Comparison of ENCODE assay signal across 12 cellular contexts in the genomic region with DNA sequence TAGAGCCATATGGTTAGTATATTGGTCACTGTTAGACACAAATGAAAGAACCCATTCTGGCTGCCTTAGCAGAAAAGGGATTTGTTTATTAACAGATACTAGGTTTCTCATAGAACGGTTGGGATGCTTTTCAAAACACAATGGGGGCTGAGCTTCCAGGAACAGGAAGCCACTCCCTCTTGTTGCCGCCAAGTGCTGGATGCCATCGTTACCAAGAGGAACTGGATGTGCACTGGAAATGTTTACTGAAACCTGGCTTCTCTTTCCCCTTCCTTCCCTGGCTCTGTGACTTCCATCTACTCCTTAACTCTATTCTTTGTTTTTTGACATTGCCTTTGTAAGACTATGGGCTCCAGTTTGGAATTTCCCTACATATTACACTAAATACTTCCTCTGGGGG. TPM values are rescaled to one million over a fixed set of nuclear protein-coding genes. Genes with fewer than 3 reads are reported as not detected.
DNase-seq lines count a peak whose midpoint lies in the region; ATAC-seq, FAIRE-seq and TF ChIP-seq lines count a peak whose summit lies in the region.
"Had no signal": no experiment of that assay in that cellular context is flagged by ENCODE, and none has a peak within 500 bp of the region (broad histone marks: within the 10 kb centered on the region; RNA-seq: fewer than 3 reads in every experiment).

No MANE protein-coding gene starts in this region.

- H3K36me3 ChIP-seq in BLaER1 treated with 17β-estradiol and CSF1 and Interleukin-3, amounts not matched to agents 10 nM and 100 nM: no peaks in the 10 kb centered on the region
- H3K36me3 ChIP-seq in gastroesophageal sphincter (no peaks in the 10 kb centered on the region), osteoblast (ENCODE audit: insufficient read depth, low read length) (no peaks in the 10 kb centered on the region)

- no peak for TF ChIP-seq POLR2A in gastroesophageal sphincter (IDR thresholded peaks at IDR 0.05)

- H2AFZ ChIP-seq in osteoblast (ENCODE audit: low read length): peak overlapping the region; percentile 38

- TF ChIP-seq CTCF in gastroesophageal sphincter (IDR thresholded peaks at IDR 0.05) (no peak), osteoblast (IDR thresholded peaks at IDR 0.05; ENCODE audit: extremely low read depth, low read depth, low read length) (no peak)

- 47 to 53% methylated on average over 2 to 3 of the region's 3 CpGs for WGBS in gastroesophageal sphincter (ENCODE audit: low coverage in 1 of 2), 2 donors

- H3K79me2 ChIP-seq in osteoblast (ENCODE audit: insufficient read depth, low read length): no peaks in the 10 kb centered on the region

- TF ChIP-seq EP300 in gastroesophageal sphincter (IDR thresholded peaks at IDR 0.05): no peak

- H3K9me3 ChIP-seq in BLaER1 treated with 17β-estradiol and CSF1 and Interleukin-3, amounts not matched to agents 10 nM and 100 nM (replicated peaks in 1 of 11): peaks cover 17 to 26% (median 21%) of the 10 kb centered on the region in 11 experiments
- H3K9me3 ChIP-seq in gastroesophageal sphincter (peaks cover 0 to 11% (median 0%) of the 10 kb centered on the region in 3 donors), osteoblast (ENCODE audit: low read depth, low read length) (peaks cover 7% of the 10 kb centered on the region)

- FAIRE-seq in RCC 7860 (lab: Jason Lieb, UNC): no peak
- FAIRE-seq: HTR-8/SVneo had no signal

- peak overlapping the region in 9 of 11 experiments; percentile 11 to 57 (median 23); a peak in 13 of 22 replicates for H3K4me2 ChIP-seq in BLaER1 treated with 17β-estradiol and CSF1 and Interleukin-3, amounts not matched to agents 10 nM and 100 nM
- no peak overlapping the region for H3K4me2 ChIP-seq in osteoblast (ENCODE audit: insufficient read depth, low read length)

- peaks cover 0 to 14% (median 7%) of the 10 kb centered on the region in 10 experiments; a peak in 13 of 20 replicates for H3K4me1 ChIP-seq in BLaER1 treated with 17β-estradiol and CSF1 and Interleukin-3, amounts not matched to agents 10 nM and 100 nM
- H3K4me1 ChIP-seq in gastroesophageal sphincter (peaks cover 0 to 5% (median 0%) of the 10 kb centered on the region in 3 donors), osteoblast (ENCODE audit: insufficient read depth, low read length) (no peaks in the 10 kb centered on the region)

- H3K4me3 ChIP-seq in BLaER1 treated with 17β-estradiol and CSF1 and Interleukin-3, amounts not matched to agents 10 nM and 100 nM: no peak overlapping the region
- H3K4me3 ChIP-seq in gastroesophageal sphincter (no peak overlapping the region), osteoblast (ENCODE audit: insufficient read depth, low read length) (no peak overlapping the region)
- H3K4me3 ChIP-seq: SK-N-MC had no signal

- H3K27me3 ChIP-seq in BLaER1 treated with 17β-estradiol and CSF1 and Interleukin-3, amounts not matched to agents 10 nM and 100 nM: no peaks in the 10 kb centered on the region
- H3K27me3 ChIP-seq in gastroesophageal sphincter: no peaks in the 10 kb centered on the region
- H3K27me3 ChIP-seq in osteoblast (ENCODE audit: insufficient read depth, low read length): peaks cover 11% of the 10 kb centered on the region

- H4K20me1 ChIP-seq in BLaER1 treated with 17β-estradiol and CSF1 and Interleukin-3, amounts not matched to agents 10 nM and 100 nM: no peaks in the 10 kb centered on the region
- H4K20me1 ChIP-seq in osteoblast (ENCODE audit: insufficient read depth, low read length): no peaks in the 10 kb centered on the region

- peak; percentile 77 for ATAC-seq in gastroesophageal sphincter
- no peak for ATAC-seq in HG02884 (IDR thresholded peaks at IDR 0.05; ENCODE audit: unreplicated experiment)

- H3K9ac ChIP-seq in BLaER1 treated with 17β-estradiol and CSF1 and Interleukin-3, amounts not matched to agents 10 nM and 100 nM: no peak overlapping the region

- peak; percentile 13 for DNase-seq in NCI-H2227 treated with DMSO at 0.1 percent for 48 hours (lab: John Stamatoyannopoulos, UW)
- no peak for DNase-seq in osteoblast (ENCODE audit: insufficient read length, low spot score, missing footprints)
- no peak for DNase-seq in NOMO-1 treated with DMSO at 0.1 percent for 48 hours (lab: John Stamatoyannopoulos, UW; ENCODE audit: unreplicated experiment)
- DNase-seq in stimulated activated CD4-positive, alpha-beta T cell treated with anti-CD3 and anti-CD28 coated beads, Interleukin-1b, Interleukin-23, amount 100 ng/mL, for 48 hours: no peak
- no peak for DNase-seq in RCC 7860 (ENCODE audit: low spot score)
- DNase-seq: activated CD4-positive, alpha-beta T cell treated with anti-CD3 and anti-CD28 coated beads, Interleukin-2, amount 50 U/mL, for 48 hours had no signal

- H3K27ac ChIP-seq in BLaER1 treated with 17β-estradiol and CSF1 and Interleukin-3, amounts not matched to agents 10 nM and 100 nM: peak overlapping the region in 4 of 11 experiments; percentile 1 to 28 (median 18); a peak in 3 of 22 replicates
- H3K27ac ChIP-seq in gastroesophageal sphincter: peak overlapping the region in 3 of 4 donors; percentile 56 to 73 (median 66)
- no peak overlapping the region for H3K27ac ChIP-seq in osteoblast (ENCODE audit: low read depth, low read length)
- H3K27ac ChIP-seq: SK-N-MC had no signal

RNA-seq across cellular contexts. Expression of a gene that starts 11.8 kb away (rescaled TPM):
- 1 to 10 TPM; 1.7 to 6.6 (median 3.4) TPM for total RNA-seq in gastroesophageal sphincter
- under 0.01 TPM in 1 of 2 replicates, not detected in the other for total RNA-seq in osteoblast
- total RNA-seq: CD4-positive, CD25-positive, alpha-beta regulatory T cell had no signal
